ENCODE assay signal across 15 cellular contexts in the genomic region with DNA sequence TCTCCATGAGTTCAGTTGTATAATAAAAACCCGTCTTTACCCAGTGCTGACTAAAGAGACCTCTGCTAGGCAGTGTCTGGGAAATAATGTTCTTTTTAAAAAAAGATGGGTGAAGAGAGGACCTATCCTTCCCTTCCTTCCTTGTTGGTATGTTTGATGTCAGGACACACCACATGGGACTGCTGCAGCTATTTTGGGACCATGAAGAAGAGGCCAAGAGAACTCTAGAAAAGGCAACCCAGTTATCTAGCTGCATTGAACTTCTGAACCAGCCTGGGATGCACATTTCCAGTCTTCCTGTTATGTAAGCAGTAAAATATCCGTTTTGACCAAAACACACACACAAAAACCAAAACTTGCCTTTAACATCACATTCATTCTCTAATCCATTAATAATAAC.
DNase-seq lines count a peak whose midpoint lies in the region; ATAC-seq and TF ChIP-seq lines count a peak whose summit lies in the region.
"Had no signal": no experiment of that assay in that cellular context is flagged by ENCODE, and none has a peak within 500 bp of the region (broad histone marks: within the 10 kb centered on the region; RNA-seq: fewer than 3 reads in every experiment).

No MANE protein-coding gene starts in this region.

- H3K4me2 ChIP-seq in PC-9, result no peak overlapping the region
- H3K4me2 ChIP-seq: BLaER1 treated with 17β-estradiol and CSF1 and Interleukin-3, amounts not matched to agents 10 nM and 100 nM had no signal

- H3K9me3 Mint-ChIP-seq in progenitor cell of endocrine pancreas (ENCODE audit: low read depth), result peaks cover 3% of the 10 kb centered on the region
- H3K9me3 Mint-ChIP-seq in endothelial cell (ENCODE audit: unreplicated experiment), result no peaks in the 10 kb centered on the region
- H3K9me3 Mint-ChIP-seq: CD8-positive, alpha-beta T cell; H9 had no signal

- H3F3A ChIP-seq in PC-9 (ENCODE audit: insufficient read depth, low read depth), result no peaks in the 10 kb centered on the region

- H3K4me1 ChIP-seq in PC-9 (replicated peaks; ENCODE audit: insufficient read depth), result no peaks in the 10 kb centered on the region
- H3K4me1 ChIP-seq: BLaER1 treated with 17β-estradiol and CSF1 and Interleukin-3, amounts not matched to agents 10 nM and 100 nM had no signal

- H3K27ac ChIP-seq in VCaP (peak overlapping the region; percentile 63), PC-9 (no peak overlapping the region)
- H3K27ac ChIP-seq: BLaER1 treated with 17β-estradiol and CSF1 and Interleukin-3, amounts not matched to agents 10 nM and 100 nM had no signal

- no peaks in the 10 kb centered on the region for H3K27me3 Mint-ChIP-seq in progenitor cell of endocrine pancreas
- no peaks in the 10 kb centered on the region for H3K27me3 Mint-ChIP-seq in endothelial cell (ENCODE audit: unreplicated experiment)
- H3K27me3 Mint-ChIP-seq: B cell had no signal

- H2AFZ ChIP-seq in PC-9, result no peak overlapping the region

- BruUV-seq in PC-9 (replicated peaks; lab: Mats Ljungman, UMichigan), result no TSS peak

- H3K36me3 ChIP-seq in PC-9 (ENCODE audit: low read depth), result no peaks in the 10 kb centered on the region
- H3K36me3 ChIP-seq: BLaER1 treated with 17β-estradiol and CSF1 and Interleukin-3, amounts not matched to agents 10 nM and 100 nM had no signal

- peaks cover 2% of the 10 kb centered on the region for H3K36me3 Mint-ChIP-seq in progenitor cell of endocrine pancreas (ENCODE audit: insufficient read depth)
- H3K36me3 Mint-ChIP-seq in endothelial cell (ENCODE audit: low read depth, unreplicated experiment), result no peaks in the 10 kb centered on the region
- H3K36me3 Mint-ChIP-seq: CD8-positive, alpha-beta T cell had no signal

- DNase-seq in left ventricle myocardium superior (no peak), cardiac septum (ENCODE audit: low spot score) (no peak), left lobe of liver (ENCODE audit: low spot score) (no peak), progenitor cell of endocrine pancreas (ENCODE audit: low spot score, unreplicated experiment) (no peak), PC-9 (no peak), endothelial cell (ENCODE audit: low spot score) (no peak), SKM-1 (lab: John Stamatoyannopoulos, UW; ENCODE audit: unreplicated experiment) (no peak)
- DNase-seq: CD8-positive, alpha-beta T cell; DMS 273 treated with DMSO at 0.1 percent for 48 hours; DMS79; GF-D8; H9 had no signal

- H4K20me1 ChIP-seq in PC-9 (ENCODE audit: insufficient read depth), result no peaks in the 10 kb centered on the region
- H4K20me1 ChIP-seq: BLaER1 treated with 17β-estradiol and CSF1 and Interleukin-3, amounts not matched to agents 10 nM and 100 nM had no signal

- peak; percentile 42 for ATAC-seq in left ventricle myocardium superior
- ATAC-seq in left lobe of liver, result peak; percentile 70
- ATAC-seq: CD8-positive, alpha-beta T cell had no signal

- no peak overlapping the region for H3K4me3 ChIP-seq in PC-9
- H3K4me3 ChIP-seq: BLaER1 treated with 17β-estradiol and CSF1 and Interleukin-3, amounts not matched to agents 10 nM and 100 nM had no signal

- H3K9me2 ChIP-seq in PC-9 (ENCODE audit: insufficient read depth), result no peaks in the 10 kb centered on the region

- no peaks in the 10 kb centered on the region for H3K27me3 ChIP-seq in PC-9 (ENCODE audit: insufficient read depth, low read depth)
- H3K27me3 ChIP-seq: BLaER1 treated with 17β-estradiol and CSF1 and Interleukin-3, amounts not matched to agents 10 nM and 100 nM had no signal

- CTCF ChIA-PET in PC-9 (lab: Charles Lee), result no interaction called here

- H3K4me1 Mint-ChIP-seq in progenitor cell of endocrine pancreas (ENCODE audit: low read depth), result peaks cover 55% of the 10 kb centered on the region
- H3K4me1 Mint-ChIP-seq in endothelial cell (ENCODE audit: unreplicated experiment), result no peaks in the 10 kb centered on the region
- H3K4me1 Mint-ChIP-seq: B cell had no signal

- H3K27ac Mint-ChIP-seq in progenitor cell of endocrine pancreas (peak overlapping the region; percentile 64), endothelial cell (ENCODE audit: unreplicated experiment) (no peak overlapping the region)
- H3K27ac Mint-ChIP-seq: B cell; CD8-positive, alpha-beta T cell; H9 had no signal

- no peaks in the 10 kb centered on the region for H3K79me2 ChIP-seq in PC-9 (ENCODE audit: low read depth)

- intact Hi-C loops in left ventricle myocardium superior (cut with micrococcal nuclease) (no loop called here), cardiac septum (cut with DNase I) (loop anchor here (10.0 kb wide), 1 partner anchor 190 kb away; the partner anchor contains the start of gene FAM162B), PC-9 (cut with micrococcal nuclease; ENCODE audit: unreplicated experiment) (no loop called here)

- no peaks in the 10 kb centered on the region for H3K9me3 ChIP-seq in PC-9 (ENCODE audit: insufficient read depth, low read depth)
- H3K9me3 ChIP-seq: BLaER1 treated with 17β-estradiol and CSF1 and Interleukin-3, amounts not matched to agents 10 nM and 100 nM had no signal

- H3K4me3 Mint-ChIP-seq in progenitor cell of endocrine pancreas (ENCODE audit: low read depth), result peak overlapping the region; percentile 63
- no peak overlapping the region for H3K4me3 Mint-ChIP-seq in endothelial cell (ENCODE audit: unreplicated experiment)
- H3K4me3 Mint-ChIP-seq: B cell; CD8-positive, alpha-beta T cell; H9 had no signal

- POLR2A ChIA-PET in PC-9 (lab: Charles Lee; ENCODE audit: unreplicated experiment), result no interaction called here

- TF ChIP-seq CTCF in VCaP (conservative IDR thresholded peaks at IDR 0.05), result no peak
- no peak for TF ChIP-seq CTCF in progenitor cell of endocrine pancreas (IDR thresholded peaks at IDR 0.05; ENCODE audit: unreplicated experiment)
- TF ChIP-seq CTCF in PC-9 (conservative IDR thresholded peaks at IDR 0.05), result no peak
- no peak for TF ChIP-seq CTCF in endothelial cell (IDR thresholded peaks at IDR 0.05; ENCODE audit: unreplicated experiment)
